10 cellular contexts compared by ENCODE assay signal in genomic region chr1:223556414-223557124, GRCh38.
A peak's percentile ranks its signal among the peaks of the same experiment; 100 is the strongest.
DNase-seq lines count a peak whose midpoint lies in the region; TF ChIP-seq lines count a peak whose summit lies in the region.
"Had no signal": no experiment of that assay in that cellular context is flagged by ENCODE, and none has a peak within 500 bp of the region (broad histone marks: within the 10 kb centered on the region; RNA-seq: fewer than 3 reads in every experiment).

No MANE protein-coding gene starts in this region.

- H3K4me3 ChIP-seq in AG04449 (ENCODE audit: low read depth, low read length): no peak overlapping the region
- H3K4me3 ChIP-seq in GM12865 (ENCODE audit: low read depth, low read length): no peak overlapping the region
- H3K4me3 ChIP-seq in dorsolateral prefrontal cortex: no peak overlapping the region
- H3K4me3 ChIP-seq: SJSA1 had no signal

- POLR2A ChIA-PET in AG04449 (lab: Yijun Ruan, JAX): no interaction called here
- POLR2A ChIA-PET in activated CD4-positive, alpha-beta T cell treated with anti-CD3 and anti-CD28 coated beads, Interleukin-2, amount 10 ng/mL, durations not matched to agents 7 days and 5 days (lab: Charles Lee): no interaction called here

- CTCF ChIA-PET in AG04449 (lab: Yijun Ruan, JAX): interaction anchor here (0.6 to 2.5 kb wide), 5 partner anchors 44 to 127 kb away, joined by 3 to 13 read pairs (median 3); no protein-coding TSS in a partner anchor
- CTCF ChIA-PET in activated CD4-positive, alpha-beta T cell treated with anti-CD3 and anti-CD28 coated beads, Interleukin-2, amount 10 ng/mL, durations not matched to agents 7 days and 5 days (lab: Charles Lee): interaction anchor here (0.6 to 2.8 kb wide), 9 partner anchors 11 to 71 kb away, joined by 3 to 14 read pairs (median 4); no protein-coding TSS in a partner anchor

- no peaks in the 10 kb centered on the region for H3K27me3 Mint-ChIP-seq in activated CD4-positive, alpha-beta T cell treated with anti-CD3 and anti-CD28 coated beads, Interleukin-2, amount 10 ng/mL, durations not matched to agents 7 days and 5 days
- H3K27me3 Mint-ChIP-seq in type B pancreatic cell: no peaks in the 10 kb centered on the region
- H3K27me3 Mint-ChIP-seq: naive thymus-derived CD4-positive, alpha-beta T cell had no signal

- peaks cover 4% of the 10 kb centered on the region for H3K4me1 Mint-ChIP-seq in activated CD4-positive, alpha-beta T cell treated with anti-CD3 and anti-CD28 coated beads, Interleukin-2, amount 10 ng/mL, durations not matched to agents 7 days and 5 days
- H3K4me1 Mint-ChIP-seq in type B pancreatic cell (ENCODE audit: unreplicated experiment): peaks cover 5% of the 10 kb centered on the region

- H3K36me3 Mint-ChIP-seq in activated CD4-positive, alpha-beta T cell treated with anti-CD3 and anti-CD28 coated beads, Interleukin-2, amount 10 ng/mL, durations not matched to agents 7 days and 5 days (ENCODE audit: low read depth): no peaks in the 10 kb centered on the region
- no peaks in the 10 kb centered on the region for H3K36me3 Mint-ChIP-seq in type B pancreatic cell
- H3K36me3 Mint-ChIP-seq: naive thymus-derived CD4-positive, alpha-beta T cell had no signal

- intact Hi-C loops in dorsolateral prefrontal cortex (cut with DNase I): no loop called here

- no peak overlapping the region for H3K4me3 Mint-ChIP-seq in activated CD4-positive, alpha-beta T cell treated with anti-CD3 and anti-CD28 coated beads, Interleukin-2, amount 10 ng/mL, durations not matched to agents 7 days and 5 days
- no peak overlapping the region for H3K4me3 Mint-ChIP-seq in type B pancreatic cell
- H3K4me3 Mint-ChIP-seq: naive thymus-derived CD4-positive, alpha-beta T cell had no signal

- no peaks in the 10 kb centered on the region for H3K9me3 Mint-ChIP-seq in activated CD4-positive, alpha-beta T cell treated with anti-CD3 and anti-CD28 coated beads, Interleukin-2, amount 10 ng/mL, durations not matched to agents 7 days and 5 days
- no peaks in the 10 kb centered on the region for H3K9me3 Mint-ChIP-seq in type B pancreatic cell
- H3K9me3 Mint-ChIP-seq: naive thymus-derived CD4-positive, alpha-beta T cell had no signal

- DNase-seq in AG04449 (ENCODE audit: low read depth, low spot score): no peak
- peak; percentile 80 for DNase-seq in GM12865 (ENCODE audit: low read depth)
- DNase-seq in HCEC 1CT: peak; percentile 22
- DNase-seq in Kasumi-1 (lab: John Stamatoyannopoulos, UW): peak; percentile 59 to 65
- peak; percentile 47 for DNase-seq in activated CD4-positive, alpha-beta T cell treated with anti-CD3 and anti-CD28 coated beads, Interleukin-2, amount 10 ng/mL, durations not matched to agents 7 days and 5 days
- peak; percentile 76 for DNase-seq in islet precursor cell
- no peak for DNase-seq in type B pancreatic cell (ENCODE audit: extremely low spot score, unreplicated experiment)
- DNase-seq in dorsolateral prefrontal cortex: no peak

- H3K27ac ChIP-seq in dorsolateral prefrontal cortex: no peak overlapping the region
- H3K27ac ChIP-seq: SJSA1 had no signal

- H3K27ac Mint-ChIP-seq in activated CD4-positive, alpha-beta T cell treated with anti-CD3 and anti-CD28 coated beads, Interleukin-2, amount 10 ng/mL, durations not matched to agents 7 days and 5 days: no peak overlapping the region
- H3K27ac Mint-ChIP-seq in type B pancreatic cell: no peak overlapping the region
- H3K27ac Mint-ChIP-seq: naive thymus-derived CD4-positive, alpha-beta T cell had no signal

- TF ChIP-seq CTCF in AG04449 (IDR thresholded peaks at IDR 0.05; ENCODE audit: insufficient read depth, low read length, missing control alignments): peak; percentile 33
- TF ChIP-seq CTCF in GM12865 (IDR thresholded peaks at IDR 0.05; ENCODE audit: insufficient read depth, low read depth, low read length, missing control alignments): peak; percentile 74
- TF ChIP-seq CTCF in type B pancreatic cell (conservative IDR thresholded peaks at IDR 0.05): peak; percentile 71
- peak in 23 of 56 donors; percentile 9 to 29 (median 16) for TF ChIP-seq CTCF in dorsolateral prefrontal cortex (IDR thresholded peaks at IDR 0.05 in 54 of 56, conservative IDR thresholded peaks at IDR 0.05 in 2 of 56; ENCODE audit: low read depth in 1 of 56, partially characterized antibody in 56 of 56)

- no peaks in the 10 kb centered on the region for H3K27me3 ChIP-seq in dorsolateral prefrontal cortex
- H3K27me3 ChIP-seq: SJSA1 had no signal

Comparison
In these comparisons a context has a peak if more than half of its experiments do, and no peak if none do; other contexts are left out.
1. DNase-seq: peak in GM12865 (single experiment), HCEC 1CT (single experiment), Kasumi-1 (2 of 2), activated CD4-positive, alpha-beta T cell treated with anti-CD3 and anti-CD28 coated beads, Interleukin-2, amount 10 ng/mL, durations not matched to agents 7 days and 5 days (single experiment) and islet precursor cell (single experiment); none in AG04449 (single experiment), type B pancreatic cell (single experiment) and dorsolateral prefrontal cortex (0 of 10).